In genomic region chr15:94246016-94246415, GRCh38 we compare ENCODE assay signal across 13 cellular contexts.
"Had no signal": no experiment of that assay in that cellular context is flagged by ENCODE, and none has a peak within 500 bp of the region (broad histone marks: within the 10 kb centered on the region; RNA-seq: fewer than 3 reads in every experiment).

No MANE protein-coding gene starts in this region.

- DNase-seq: activated CD8-positive, alpha-beta memory T cell treated with anti-CD3 and anti-CD28 coated beads, Interleukin-2, amount 50 U/mL, for 48 hours; activated CD8-positive, alpha-beta T cell treated with anti-CD3 and anti-CD28 coated beads, Interleukin-2, amount 10 ng/mL, durations not matched to agents 7 days and 5 days; activated naive CD4-positive, alpha-beta T cell treated with Interleukin-2 at 50 U/mL for 16 hours; foreskin melanocyte; head of caudate nucleus; left ventricle myocardium inferior; mesenchymal stem cell; pancreas; stimulated activated CD4-positive, alpha-beta T cell treated with anti-CD3 and anti-CD28 coated beads, Interleukin-4, amount 100 ng/mL, for 1 hour; stimulated activated naive CD8-positive, alpha-beta T cell treated with anti-CD3 and anti-CD28 coated beads, Interleukin-15, amount 100 ng/mL, for 72 hours; testis; upper lobe of right lung had no signal

- H3K36me3 ChIP-seq: cardiac muscle cell, left ventricle myocardium inferior, pancreas, upper lobe of right lung had no signal

- H3K9me3 ChIP-seq: left ventricle myocardium inferior, pancreas, testis, upper lobe of right lung had no signal

- H3K27me3 ChIP-seq: cardiac muscle cell, pancreas, testis, upper lobe of right lung had no signal

- H3K27ac ChIP-seq: cardiac muscle cell, left ventricle myocardium inferior, pancreas, testis, upper lobe of right lung had no signal

- H3K4me3 ChIP-seq: cardiac muscle cell, left ventricle myocardium inferior, pancreas, testis, upper lobe of right lung had no signal

- ATAC-seq: activated CD8-positive, alpha-beta T cell treated with anti-CD3 and anti-CD28 coated beads, Interleukin-2, amount 10 ng/mL, durations not matched to agents 7 days and 5 days; pancreas; stimulated activated naive CD8-positive, alpha-beta T cell treated with anti-CD3 and anti-CD28 coated beads, Interleukin-15, amount 100 ng/mL, for 72 hours; upper lobe of right lung had no signal

- H3K4me1 ChIP-seq: left ventricle myocardium inferior, testis, upper lobe of right lung had no signal
